1 cellular context compared by ENCODE assay signal in genomic region chr20:14336667-14337066, GRCh38.
TF ChIP-seq lines count a peak whose summit lies in the region.

No MANE protein-coding gene starts in this region.

TF ChIP-seq in GM12878, 131 proteins besides CTCF, POLR2A, EP300 and RAD21 (continued from another document):
- no peak for TF ChIP-seq SREBF1 (IDR thresholded peaks at IDR 0.05; ENCODE audit: low read length)
- TF ChIP-seq, protein P1, sequence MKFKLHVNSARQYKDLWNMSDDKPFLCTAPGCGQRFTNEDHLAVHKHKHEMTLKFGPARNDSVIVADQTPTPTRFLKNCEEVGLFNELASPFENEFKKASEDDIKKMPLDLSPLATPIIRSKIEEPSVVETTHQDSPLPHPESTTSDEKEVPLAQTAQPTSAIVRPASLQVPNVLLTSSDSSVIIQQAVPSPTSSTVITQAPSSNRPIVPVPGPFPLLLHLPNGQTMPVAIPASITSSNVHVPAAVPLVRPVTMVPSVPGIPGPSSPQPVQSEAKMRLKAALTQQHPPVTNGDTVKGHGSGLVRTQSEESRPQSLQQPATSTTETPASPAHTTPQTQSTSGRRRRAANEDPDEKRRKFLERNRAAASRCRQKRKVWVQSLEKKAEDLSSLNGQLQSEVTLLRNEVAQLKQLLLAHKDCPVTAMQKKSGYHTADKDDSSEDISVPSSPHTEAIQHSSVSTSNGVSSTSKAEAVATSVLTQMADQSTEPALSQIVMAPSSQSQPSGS (IDR thresholded peaks at IDR 0.05; ENCODE audit: low read length): no peak
- no peak for TF ChIP-seq EZH2 (IDR thresholded peaks at IDR 0.05; ENCODE audit: borderline replicate concordance, control insufficient read depth, low read depth, low read length)
- no peak for TF ChIP-seq EGR1 (IDR thresholded peaks at IDR 0.05; ENCODE audit: borderline replicate concordance in 1 of 2, low read depth in 2 of 2, low read length in 2 of 2)
